8 cellular contexts compared by ENCODE assay signal in genomic region chrX:101658661-101659477, GRCh38. TPM values are rescaled to one million over a fixed set of nuclear protein-coding genes. Genes with fewer than 3 reads are reported as not detected.
A peak's percentile ranks its signal among the peaks of the same experiment; 100 is the strongest.
DNase-seq lines count a peak whose midpoint lies in the region; ATAC-seq and TF ChIP-seq lines count a peak whose summit lies in the region.

No MANE protein-coding gene starts in this region.

- no peak for TF ChIP-seq CTCF in epithelial cell of proximal tubule (conservative IDR thresholded peaks at IDR 0.05; ENCODE audit: low read depth, low read length)

- peaks cover 11% of the 10 kb centered on the region for H3K4me1 ChIP-seq in muscle layer of colon (ENCODE audit: insufficient read depth, low read length)

- H3K4me3 ChIP-seq in epithelial cell of proximal tubule (ENCODE audit: low read depth, low read length): peak overlapping the region; percentile 72
- H3K4me3 ChIP-seq in muscle layer of colon (ENCODE audit: low read depth in 1 of 2, low read length in 2 of 2): peak overlapping the region; percentile 51 to 78

- peak; percentile 64 for DNase-seq in EL
- DNase-seq in NCI-H446 (lab: John Stamatoyannopoulos, UW): peak; percentile 28 to 62
- DNase-seq in activated T-cell treated with anti-CD3 and anti-CD28 coated beads for 24 hours (ENCODE audit: low read depth): peak; percentile 46
- DNase-seq in epithelial cell of proximal tubule (ENCODE audit: low read depth): no peak
- DNase-seq in stimulated activated CD8-positive, alpha-beta memory T cell treated with anti-CD3 and anti-CD28 coated beads, Interleukin-7, amount 100 ng/mL, for 4 hours (ENCODE audit: low read depth in 2 of 2): peak; percentile 12 to 20

- peak overlapping the region; percentile 41 for H3K9ac ChIP-seq in muscle layer of colon (ENCODE audit: low read length)

- H3K36me3 ChIP-seq in muscle layer of colon (ENCODE audit: insufficient read depth, low read length): peaks cover 8% of the 10 kb centered on the region

- H3K27ac ChIP-seq in muscle layer of colon (ENCODE audit: low read depth, low read length): peak overlapping the region; percentile 27

- H3K27me3 ChIP-seq in muscle layer of colon (ENCODE audit: control insufficient read depth in 1 of 2, insufficient read depth in 2 of 2, low read length in 2 of 2): no peaks in the 10 kb centered on the region

- no peaks in the 10 kb centered on the region for H3K9me3 ChIP-seq in muscle layer of colon (ENCODE audit: low read length)

- ATAC-seq in HG02642 (IDR thresholded peaks at IDR 0.05; ENCODE audit: poor library complexity, unreplicated experiment) (peak; percentile 80), HG03457 (IDR thresholded peaks at IDR 0.05; ENCODE audit: unreplicated experiment) (no peak)

RNA-seq across cellular contexts. Expression of gene ARMCX2, which starts 0.8 kb away (rescaled TPM):
- total RNA-seq in epithelial cell of proximal tubule: 20.9 and 29.4 TPM in 2 replicates

RNA-seq across cellular contexts. Expression of gene ARMCX3, which starts 35.9 kb away (rescaled TPM):
- total RNA-seq in epithelial cell of proximal tubule: 20.3 and 22.7 TPM in 2 replicates

RNA-seq across cellular contexts. Expression of gene ARMCX6, which starts 41.1 kb away (rescaled TPM):
- 14.4 and 20.5 TPM in 2 replicates for total RNA-seq in epithelial cell of proximal tubule
